In the genomic region with DNA sequence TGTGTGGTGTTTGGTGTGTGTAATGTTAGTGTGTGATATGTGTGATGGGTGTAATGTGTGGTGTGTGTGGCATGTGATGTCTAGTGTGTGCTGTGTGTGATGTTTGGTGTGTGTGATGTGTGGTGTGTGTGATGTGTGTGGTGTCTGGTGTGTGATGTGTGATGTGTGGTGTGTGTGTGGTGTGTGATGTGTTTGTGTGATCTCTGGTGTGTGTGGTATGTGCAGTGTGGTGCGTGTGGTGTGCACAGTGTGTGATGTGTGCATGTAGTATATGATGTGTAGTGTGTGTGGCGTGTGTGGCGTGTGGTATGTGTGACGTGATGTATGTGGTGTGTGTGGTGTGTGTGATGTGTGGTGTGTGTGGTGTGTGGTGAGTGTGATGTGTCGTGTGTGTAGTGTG, we compare ENCODE assay signal across 2 cellular contexts.
TF ChIP-seq lines count a peak whose summit lies in the region.

No MANE protein-coding gene starts in this region.

TF ChIP-seq in HepG2, 621 proteins besides CTCF, POLR2A, EP300 and RAD21:
- TF ChIP-seq, protein P1, sequence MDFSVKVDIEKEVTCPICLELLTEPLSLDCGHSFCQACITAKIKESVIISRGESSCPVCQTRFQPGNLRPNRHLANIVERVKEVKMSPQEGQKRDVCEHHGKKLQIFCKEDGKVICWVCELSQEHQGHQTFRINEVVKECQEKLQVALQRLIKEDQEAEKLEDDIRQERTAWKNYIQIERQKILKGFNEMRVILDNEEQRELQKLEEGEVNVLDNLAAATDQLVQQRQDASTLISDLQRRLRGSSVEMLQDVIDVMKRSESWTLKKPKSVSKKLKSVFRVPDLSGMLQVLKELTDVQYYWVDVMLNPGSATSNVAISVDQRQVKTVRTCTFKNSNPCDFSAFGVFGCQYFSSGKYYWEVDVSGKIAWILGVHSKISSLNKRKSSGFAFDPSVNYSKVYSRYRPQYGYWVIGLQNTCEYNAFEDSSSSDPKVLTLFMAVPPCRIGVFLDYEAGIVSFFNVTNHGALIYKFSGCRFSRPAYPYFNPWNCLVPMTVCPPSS (IDR thresholded peaks at IDR 0.05), result peak; percentile 74; the same call in 1 of the 2 replicates
- TF ChIP-seq HNRNPL (IDR thresholded peaks at IDR 0.05; ENCODE audit: low read depth, low read length) (0 out of 2 replicates have a peak, but pooled peaks have one; percentile 46), ZNF207 (IDR thresholded peaks at IDR 0.05; ENCODE audit: borderline replicate concordance) (peak; percentile 55; the same call in 1 of the 2 replicates), ZNF557 (CRISPR knock-in tag; IDR thresholded peaks at IDR 0.05) (no peak), FOXP1 (IDR thresholded peaks at IDR 0.05) (peak; percentile 2; the same call in 1 of the 2 replicates), FOXP1 (CRISPR knock-in tag; IDR thresholded peaks at IDR 0.05) (no peak), FOXO1 (CRISPR knock-in tag; IDR thresholded peaks at IDR 0.05) (no peak), ZFAT (CRISPR knock-in tag; conservative IDR thresholded peaks at IDR 0.05) (no peak), CREB1 (IDR thresholded peaks at IDR 0.05) (peak; percentile 81; the same call in 1 of the 2 replicates), CREB1 (CRISPR knock-in tag; IDR thresholded peaks at IDR 0.05) (no peak)
- TF ChIP-seq, protein P2, sequence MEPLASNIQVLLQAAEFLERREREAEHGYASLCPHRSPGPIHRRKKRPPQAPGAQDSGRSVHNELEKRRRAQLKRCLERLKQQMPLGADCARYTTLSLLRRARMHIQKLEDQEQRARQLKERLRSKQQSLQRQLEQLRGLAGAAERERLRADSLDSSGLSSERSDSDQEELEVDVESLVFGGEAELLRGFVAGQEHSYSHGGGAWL (CRISPR knock-in tag; IDR thresholded peaks at IDR 0.05), result no peak
- TF ChIP-seq, protein P3, sequence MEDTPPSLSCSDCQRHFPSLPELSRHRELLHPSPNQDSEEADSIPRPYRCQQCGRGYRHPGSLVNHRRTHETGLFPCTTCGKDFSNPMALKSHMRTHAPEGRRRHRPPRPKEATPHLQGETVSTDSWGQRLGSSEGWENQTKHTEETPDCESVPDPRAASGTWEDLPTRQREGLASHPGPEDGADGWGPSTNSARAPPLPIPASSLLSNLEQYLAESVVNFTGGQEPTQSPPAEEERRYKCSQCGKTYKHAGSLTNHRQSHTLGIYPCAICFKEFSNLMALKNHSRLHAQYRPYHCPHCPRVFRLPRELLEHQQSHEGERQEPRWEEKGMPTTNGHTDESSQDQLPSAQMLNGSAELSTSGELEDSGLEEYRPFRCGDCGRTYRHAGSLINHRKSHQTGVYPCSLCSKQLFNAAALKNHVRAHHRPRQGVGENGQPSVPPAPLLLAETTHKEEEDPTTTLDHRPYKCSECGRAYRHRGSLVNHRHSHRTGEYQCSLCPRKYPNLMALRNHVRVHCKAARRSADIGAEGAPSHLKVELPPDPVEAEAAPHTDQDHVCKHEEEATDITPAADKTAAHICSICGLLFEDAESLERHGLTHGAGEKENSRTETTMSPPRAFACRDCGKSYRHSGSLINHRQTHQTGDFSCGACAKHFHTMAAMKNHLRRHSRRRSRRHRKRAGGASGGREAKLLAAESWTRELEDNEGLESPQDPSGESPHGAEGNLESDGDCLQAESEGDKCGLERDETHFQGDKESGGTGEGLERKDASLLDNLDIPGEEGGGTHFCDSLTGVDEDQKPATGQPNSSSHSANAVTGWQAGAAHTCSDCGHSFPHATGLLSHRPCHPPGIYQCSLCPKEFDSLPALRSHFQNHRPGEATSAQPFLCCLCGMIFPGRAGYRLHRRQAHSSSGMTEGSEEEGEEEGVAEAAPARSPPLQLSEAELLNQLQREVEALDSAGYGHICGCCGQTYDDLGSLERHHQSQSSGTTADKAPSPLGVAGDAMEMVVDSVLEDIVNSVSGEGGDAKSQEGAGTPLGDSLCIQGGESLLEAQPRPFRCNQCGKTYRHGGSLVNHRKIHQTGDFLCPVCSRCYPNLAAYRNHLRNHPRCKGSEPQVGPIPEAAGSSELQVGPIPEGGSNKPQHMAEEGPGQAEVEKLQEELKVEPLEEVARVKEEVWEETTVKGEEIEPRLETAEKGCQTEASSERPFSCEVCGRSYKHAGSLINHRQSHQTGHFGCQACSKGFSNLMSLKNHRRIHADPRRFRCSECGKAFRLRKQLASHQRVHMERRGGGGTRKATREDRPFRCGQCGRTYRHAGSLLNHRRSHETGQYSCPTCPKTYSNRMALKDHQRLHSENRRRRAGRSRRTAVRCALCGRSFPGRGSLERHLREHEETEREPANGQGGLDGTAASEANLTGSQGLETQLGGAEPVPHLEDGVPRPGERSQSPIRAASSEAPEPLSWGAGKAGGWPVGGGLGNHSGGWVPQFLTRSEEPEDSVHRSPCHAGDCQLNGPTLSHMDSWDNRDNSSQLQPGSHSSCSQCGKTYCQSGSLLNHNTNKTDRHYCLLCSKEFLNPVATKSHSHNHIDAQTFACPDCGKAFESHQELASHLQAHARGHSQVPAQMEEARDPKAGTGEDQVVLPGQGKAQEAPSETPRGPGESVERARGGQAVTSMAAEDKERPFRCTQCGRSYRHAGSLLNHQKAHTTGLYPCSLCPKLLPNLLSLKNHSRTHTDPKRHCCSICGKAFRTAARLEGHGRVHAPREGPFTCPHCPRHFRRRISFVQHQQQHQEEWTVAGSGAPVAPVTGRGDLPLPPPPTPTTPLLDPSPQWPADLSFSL (CRISPR knock-in tag; IDR thresholded peaks at IDR 0.05), result peak; percentile 85
TF ChIP-seq in HepG2: peak in this region for 6.

TF ChIP-seq in WTC11, 78 proteins besides CTCF, POLR2A, EP300 and RAD21 (continued from another document):
- TF ChIP-seq, protein P4, sequence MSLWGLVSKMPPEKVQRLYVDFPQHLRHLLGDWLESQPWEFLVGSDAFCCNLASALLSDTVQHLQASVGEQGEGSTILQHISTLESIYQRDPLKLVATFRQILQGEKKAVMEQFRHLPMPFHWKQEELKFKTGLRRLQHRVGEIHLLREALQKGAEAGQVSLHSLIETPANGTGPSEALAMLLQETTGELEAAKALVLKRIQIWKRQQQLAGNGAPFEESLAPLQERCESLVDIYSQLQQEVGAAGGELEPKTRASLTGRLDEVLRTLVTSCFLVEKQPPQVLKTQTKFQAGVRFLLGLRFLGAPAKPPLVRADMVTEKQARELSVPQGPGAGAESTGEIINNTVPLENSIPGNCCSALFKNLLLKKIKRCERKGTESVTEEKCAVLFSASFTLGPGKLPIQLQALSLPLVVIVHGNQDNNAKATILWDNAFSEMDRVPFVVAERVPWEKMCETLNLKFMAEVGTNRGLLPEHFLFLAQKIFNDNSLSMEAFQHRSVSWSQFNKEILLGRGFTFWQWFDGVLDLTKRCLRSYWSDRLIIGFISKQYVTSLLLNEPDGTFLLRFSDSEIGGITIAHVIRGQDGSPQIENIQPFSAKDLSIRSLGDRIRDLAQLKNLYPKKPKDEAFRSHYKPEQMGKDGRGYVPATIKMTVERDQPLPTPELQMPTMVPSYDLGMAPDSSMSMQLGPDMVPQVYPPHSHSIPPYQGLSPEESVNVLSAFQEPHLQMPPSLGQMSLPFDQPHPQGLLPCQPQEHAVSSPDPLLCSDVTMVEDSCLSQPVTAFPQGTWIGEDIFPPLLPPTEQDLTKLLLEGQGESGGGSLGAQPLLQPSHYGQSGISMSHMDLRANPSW (CRISPR knock-in tag; conservative IDR thresholded peaks at IDR 0.05; ENCODE audit: low read depth), result no peak
- TF ChIP-seq, protein P5, sequence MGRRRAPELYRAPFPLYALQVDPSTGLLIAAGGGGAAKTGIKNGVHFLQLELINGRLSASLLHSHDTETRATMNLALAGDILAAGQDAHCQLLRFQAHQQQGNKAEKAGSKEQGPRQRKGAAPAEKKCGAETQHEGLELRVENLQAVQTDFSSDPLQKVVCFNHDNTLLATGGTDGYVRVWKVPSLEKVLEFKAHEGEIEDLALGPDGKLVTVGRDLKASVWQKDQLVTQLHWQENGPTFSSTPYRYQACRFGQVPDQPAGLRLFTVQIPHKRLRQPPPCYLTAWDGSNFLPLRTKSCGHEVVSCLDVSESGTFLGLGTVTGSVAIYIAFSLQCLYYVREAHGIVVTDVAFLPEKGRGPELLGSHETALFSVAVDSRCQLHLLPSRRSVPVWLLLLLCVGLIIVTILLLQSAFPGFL (CRISPR knock-in tag; IDR thresholded peaks at IDR 0.05; ENCODE audit: borderline replicate concordance), result no peak
